Comparison of ENCODE assay signal across 8 cellular contexts in the genomic region with DNA sequence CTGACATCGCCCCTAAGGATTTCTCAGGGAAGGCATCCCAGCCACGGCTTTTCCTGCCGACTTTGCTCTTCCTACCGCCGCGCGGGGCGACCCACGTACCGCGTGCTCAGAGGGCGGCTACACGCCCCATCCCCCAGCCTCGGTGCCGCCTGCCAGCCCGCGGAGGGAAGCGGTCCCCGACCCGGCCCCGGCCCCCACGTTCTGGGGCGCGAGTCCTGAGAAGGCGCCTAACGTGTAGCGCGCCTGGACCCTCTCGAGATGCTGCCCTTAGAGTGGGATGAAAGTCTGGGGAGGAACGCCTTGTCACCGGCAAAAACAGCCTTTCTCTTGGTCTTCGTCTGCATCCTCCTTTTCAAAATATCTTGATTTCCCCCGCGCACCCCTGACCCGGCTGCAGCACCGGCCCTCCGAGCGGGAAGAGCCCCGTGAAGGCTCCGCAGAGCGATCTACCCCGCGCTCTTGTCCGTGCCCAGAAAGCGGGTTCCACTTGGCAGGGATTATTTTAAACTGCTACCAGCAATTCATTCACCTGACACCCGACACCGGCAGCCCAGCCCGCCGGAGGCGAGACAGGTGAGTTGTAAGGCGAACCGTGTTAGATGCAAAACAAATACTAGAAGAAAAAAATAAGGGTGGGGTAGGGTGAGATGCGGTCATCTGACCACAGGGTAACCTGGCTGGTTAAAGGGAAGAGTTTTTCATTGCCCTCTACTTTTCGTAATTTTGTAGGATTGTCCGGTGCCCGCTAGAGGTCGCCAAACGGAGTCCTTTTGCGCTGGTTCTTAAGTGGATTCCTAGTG. TPM values are rescaled to one million over a fixed set of nuclear protein-coding genes. Genes with fewer than 3 reads are reported as not detected.
DNase-seq lines count a peak whose midpoint lies in the region; ATAC-seq lines count a peak whose summit lies in the region.

No MANE protein-coding gene starts in this region.

- DNase-seq in AG08396 (ENCODE audit: low spot score): peak; percentile 83
- DNase-seq in NCI-H446 (lab: John Stamatoyannopoulos, UW): peak; percentile 37 to 80
- DNase-seq in activated CD4-positive, alpha-beta T cell treated with anti-CD3 and anti-CD28 coated beads for 24 hours (ENCODE audit: low read depth in 2 of 2): peak; percentile 63 to 71
- DNase-seq in dedifferentiated amniotic fluid mesenchymal stem cell (ENCODE audit: extremely low spot score): peak; percentile 49
- peak; percentile 63 for DNase-seq in left lobe of liver (ENCODE audit: low spot score)
- DNase-seq in stimulated activated CD4-positive, alpha-beta T cell treated with anti-CD3 and anti-CD28 coated beads, Interleukin-2, amount 100 ng/mL, for 4 hours (ENCODE audit: low read depth): peak; percentile 51

- ATAC-seq in GM18870 (IDR thresholded peaks at IDR 0.05; ENCODE audit: unreplicated experiment) (peak; percentile 81), HG03432 (IDR thresholded peaks at IDR 0.05; ENCODE audit: unreplicated experiment) (peak; percentile 69), left lobe of liver (peak; percentile 88)

RNA-seq across cellular contexts. Expression of gene KCNG3, which starts 0.9 kb away (rescaled TPM):
- not detected for total RNA-seq in left lobe of liver

Comparison
In these comparisons a context has a peak if more than half of its experiments do, and no peak if none do; other contexts are left out.
1. Peak in every context shown above with its lines: DNase-seq and ATAC-seq.